ENCODE assay signal across 8 cellular contexts in genomic region chr7:153381275-153382119, GRCh38.
DNase-seq lines count a peak whose midpoint lies in the region; ATAC-seq and TF ChIP-seq lines count a peak whose summit lies in the region.

No MANE protein-coding gene starts in this region.

- no peaks in the 10 kb centered on the region for H3K36me3 ChIP-seq in OCI-LY3 (replicated peaks; ENCODE audit: low read depth, low read length)
- H3K36me3 ChIP-seq in esophagus muscularis mucosa = no peaks in the 10 kb centered on the region
- no peaks in the 10 kb centered on the region for H3K36me3 ChIP-seq in parathyroid adenoma (ENCODE audit: control insufficient read depth, insufficient read depth, low read length)

- H3K27ac ChIP-seq in OCI-LY3 (ENCODE audit: low read length) = no peak overlapping the region
- H3K27ac ChIP-seq in esophagus muscularis mucosa (replicated peaks in 1 of 4) = peak overlapping the region; percentile 57 to 65 (median 62)
- H3K27ac ChIP-seq in parathyroid adenoma = no peak overlapping the region

- DNase-seq in NCI-H748 (lab: John Stamatoyannopoulos, UW; ENCODE audit: unreplicated experiment) = peak; percentile 43
- no peak for DNase-seq in NCI-H748 treated with DMSO at 0.1 percent for 48 hours (lab: John Stamatoyannopoulos, UW)
- peak; percentile 89 for DNase-seq in esophagus muscularis mucosa (ENCODE audit: extremely low spot score)

- H3K27me3 ChIP-seq in OCI-LY3 (ENCODE audit: low read depth, low read length) (no peaks in the 10 kb centered on the region), esophagus muscularis mucosa (no peaks in the 10 kb centered on the region), parathyroid adenoma (ENCODE audit: control insufficient read depth, insufficient read depth, low read length) (no peaks in the 10 kb centered on the region)

- no peak for TF ChIP-seq POLR2A in esophagus muscularis mucosa (IDR thresholded peaks at IDR 0.05; ENCODE audit: low read depth)

- ATAC-seq in HG02588 (IDR thresholded peaks at IDR 0.05; ENCODE audit: unreplicated experiment) = peak; percentile 47
- ATAC-seq in activated CD4-positive, CD25-positive, alpha-beta regulatory T cell treated with anti-CD3 and anti-CD28 coated beads, Interleukin-2, amount 50 U/mL, for 24 hours = no peak
- ATAC-seq in HG03378 (IDR thresholded peaks at IDR 0.05; ENCODE audit: unreplicated experiment) = no peak

- peak; percentile 94 for TF ChIP-seq CTCF in OCI-LY3 (IDR thresholded peaks at IDR 0.05; ENCODE audit: low read depth, low read length)
- TF ChIP-seq CTCF in esophagus muscularis mucosa (IDR thresholded peaks at IDR 0.05) = peak; percentile 92 to 97 (median 94)
- peak; percentile 62 for TF ChIP-seq CTCF in parathyroid adenoma (IDR thresholded peaks at IDR 0.05)

- H3K4me3 ChIP-seq in OCI-LY3 (ENCODE audit: low read length) = no peak overlapping the region
- H3K4me3 ChIP-seq in esophagus muscularis mucosa = peak overlapping the region; percentile 25 to 45 (median 30)
- H3K4me3 ChIP-seq in parathyroid adenoma (ENCODE audit: low read depth, low read length) = no peak overlapping the region

- no peak overlapping the region for H3K9ac ChIP-seq in OCI-LY3 (ENCODE audit: low read length)
- H3K9ac ChIP-seq in parathyroid adenoma = no peak overlapping the region

- intact Hi-C loops in esophagus muscularis mucosa (cut with DNase I) = loop anchor here (2.0 to 5.0 kb wide), 2 partner anchors 141 to 453 kb away; no protein-coding TSS in a partner anchor

- H2AFZ ChIP-seq in OCI-LY3 (ENCODE audit: low read depth, low read length) (no peak overlapping the region), parathyroid adenoma (no peak overlapping the region)

- WGBS in esophagus muscularis mucosa = 25% methylated on average over 15 of the region's 15 CpGs

- H3K9me3 ChIP-seq in OCI-LY3 (ENCODE audit: insufficient read depth, low read length) (no peaks in the 10 kb centered on the region), esophagus muscularis mucosa (no peaks in the 10 kb centered on the region), parathyroid adenoma (ENCODE audit: control insufficient read depth, low read length) (no peaks in the 10 kb centered on the region)

- H3K4me2 ChIP-seq in OCI-LY3 (ENCODE audit: low read length) = peak overlapping the region; percentile 36; the same call in 1 of the 2 replicates
- H3K4me2 ChIP-seq in parathyroid adenoma (ENCODE audit: low read length) = no peak overlapping the region

- H3K4me1 ChIP-seq in OCI-LY3 (ENCODE audit: low read length) (no peaks in the 10 kb centered on the region), esophagus muscularis mucosa (peaks cover 0 to 50% (median 46%) of the 10 kb centered on the region in 4 donors), parathyroid adenoma (no peaks in the 10 kb centered on the region)

- no peaks in the 10 kb centered on the region for H4K20me1 ChIP-seq in OCI-LY3 (ENCODE audit: insufficient read depth, low read length)

- H3K79me2 ChIP-seq in OCI-LY3 (ENCODE audit: low read length) = no peaks in the 10 kb centered on the region
- H3K79me2 ChIP-seq in parathyroid adenoma = no peaks in the 10 kb centered on the region

- no peak for TF ChIP-seq EP300 in esophagus muscularis mucosa (IDR thresholded peaks at IDR 0.05)

Comparison
In these comparisons a context has a peak if more than half of its experiments do, and no peak if none do; other contexts are left out.
1. H3K27ac ChIP-seq: peak in esophagus muscularis mucosa (4 of 4); none in OCI-LY3 (single experiment) and parathyroid adenoma (single experiment).
2. H3K4me3 ChIP-seq: peak in esophagus muscularis mucosa (4 of 4); none in OCI-LY3 (single experiment) and parathyroid adenoma (single experiment).
3. Peak in every context shown above with its lines, with median percentiles within 50 percentile points of each other: CTCF ChIP-seq.